8 cellular contexts compared by ENCODE assay signal in genomic region chr2:105179469-105180372, GRCh38.
DNase-seq lines count a peak whose midpoint lies in the region; ATAC-seq and TF ChIP-seq lines count a peak whose summit lies in the region.

No MANE protein-coding gene starts in this region.

- POLR2A ChIA-PET in AG04450 (lab: Yijun Ruan, JAX) = no interaction called here

- H3K4me1 Mint-ChIP-seq in endothelial cell (ENCODE audit: unreplicated experiment) (peaks cover 8% of the 10 kb centered on the region), neural crest cell (no peaks in the 10 kb centered on the region)

- H3K9me3 ChIP-seq in AG04450 (ENCODE audit: control insufficient read depth, insufficient read depth, low read length) = no peaks in the 10 kb centered on the region

- H3K4me3 Mint-ChIP-seq in endothelial cell (ENCODE audit: unreplicated experiment) (no peak overlapping the region), neural crest cell (no peak overlapping the region)

- DNase-seq in AG04450 (ENCODE audit: low read depth, low spot score) (peak; percentile 21), GM20000 (ENCODE audit: low spot score) (peak; percentile 23), NOMO-1 treated with dmso at 0.1 percent for 144 hours (lab: John Stamatoyannopoulos, UW; ENCODE audit: unreplicated experiment) (peak; percentile 12), endothelial cell (ENCODE audit: low spot score) (peak; percentile 19), neural crest cell (ENCODE audit: low read depth, low spot score) (no peak)

- peaks cover 12% of the 10 kb centered on the region for H3K27me3 ChIP-seq in AG04450 (ENCODE audit: control insufficient read depth, insufficient read depth, low read length)

- H3K36me3 Mint-ChIP-seq in endothelial cell (ENCODE audit: low read depth, unreplicated experiment) (no peaks in the 10 kb centered on the region), neural crest cell (ENCODE audit: low read depth) (no peaks in the 10 kb centered on the region)

- H3K4me3 ChIP-seq in AG04450 (ENCODE audit: low read depth, low read length) = no peak overlapping the region

- CTCF ChIA-PET in AG04450 (lab: Charles Lee) = interaction anchor here (1.1 kb wide), 1 partner anchor 66 kb away, joined by 4 read pairs; no protein-coding TSS in a partner anchor

- no peak overlapping the region for H3K27ac Mint-ChIP-seq in endothelial cell (ENCODE audit: unreplicated experiment)
- no peak overlapping the region for H3K27ac Mint-ChIP-seq in neural crest cell (ENCODE audit: unreplicated experiment)

- peak; percentile 47 for TF ChIP-seq CTCF in AG04450 (IDR thresholded peaks at IDR 0.05; ENCODE audit: low read depth, low read length)
- no peak for TF ChIP-seq CTCF in GM20000 (IDR thresholded peaks at IDR 0.05; ENCODE audit: extremely low read depth, missing control alignments)
- TF ChIP-seq CTCF in endothelial cell (IDR thresholded peaks at IDR 0.05; ENCODE audit: unreplicated experiment) = no peak
- peak; percentile 30 for TF ChIP-seq CTCF in neural crest cell (conservative IDR thresholded peaks at IDR 0.05)

- no peak overlapping the region for H3K27ac ChIP-seq in AG04450 (ENCODE audit: low read depth, low read length)

- H3K27me3 Mint-ChIP-seq in endothelial cell (ENCODE audit: unreplicated experiment) = no peaks in the 10 kb centered on the region
- H3K27me3 Mint-ChIP-seq in neural crest cell (ENCODE audit: low read depth) = peaks cover 51% of the 10 kb centered on the region

- H3K9me3 Mint-ChIP-seq in endothelial cell (ENCODE audit: unreplicated experiment) (no peaks in the 10 kb centered on the region), neural crest cell (no peaks in the 10 kb centered on the region)

- ATAC-seq in GM19455 (IDR thresholded peaks at IDR 0.05; ENCODE audit: unreplicated experiment) = no peak
- ATAC-seq in GM21360 (IDR thresholded peaks at IDR 0.05; ENCODE audit: unreplicated experiment) = no peak
- ATAC-seq in HG02938 (IDR thresholded peaks at IDR 0.05; ENCODE audit: unreplicated experiment) = no peak

Comparison
In these comparisons a context has a peak if more than half of its experiments do, and no peak if none do; other contexts are left out.
1. CTCF ChIP-seq: peak in AG04450 (single experiment) and neural crest cell (single experiment); none in GM20000 (single experiment) and endothelial cell (single experiment).